In genomic region chr15:36210426-36210825, GRCh38 we compare ENCODE assay signal across 15 cellular contexts.
DNase-seq lines count a peak whose midpoint lies in the region; ATAC-seq and TF ChIP-seq lines count a peak whose summit lies in the region.
"Had no signal": no experiment of that assay in that cellular context is flagged by ENCODE, and none has a peak within 500 bp of the region (broad histone marks: within the 10 kb centered on the region; RNA-seq: fewer than 3 reads in every experiment).

No MANE protein-coding gene starts in this region.

- no peak overlapping the region for H3K4me2 ChIP-seq in trophoblast cell (ENCODE audit: low read length)

- no peak overlapping the region for H4K8ac ChIP-seq in trophoblast cell (ENCODE audit: low read depth, low read length)

- no peaks in the 10 kb centered on the region for H3K79me1 ChIP-seq in trophoblast cell (ENCODE audit: low read length)

- no peak overlapping the region for H3K23ac ChIP-seq in trophoblast cell (ENCODE audit: low read length)

- peak; percentile 10 for DNase-seq in Daoy (ENCODE audit: low read depth)
- peak; percentile 22 for DNase-seq in M059J (ENCODE audit: low read depth)
- DNase-seq in fibroblast of mammary gland (ENCODE audit: low read depth): peak; percentile 16
- DNase-seq in trophoblast cell: peak; percentile 23 to 61
- DNase-seq in HuH-7 (ENCODE audit: low spot score): no peak
- no peak for DNase-seq in GM10266 (ENCODE audit: extremely low spot score)
- DNase-seq: 8988T; ACHN; CD4-positive, CD25-positive, alpha-beta regulatory T cell; DMS 273 treated with DMSO at 0.1 percent for 48 hours; HCEC 1CT; KBM-7 had no signal

- H4K91ac ChIP-seq in trophoblast cell (ENCODE audit: low read depth, low read length): no peak overlapping the region

- H3K9ac ChIP-seq in trophoblast cell (ENCODE audit: low read length): no peak overlapping the region
- H3K9ac ChIP-seq: BLaER1 treated with 17β-estradiol and CSF1 and Interleukin-3, amounts not matched to agents 10 nM and 100 nM had no signal

- WGBS in trophoblast cell (ENCODE audit: extremely low coverage, insufficient coverage, insufficient read length): no CpG with 5 or more reads among the region's 2 CpGs

- no peak overlapping the region for H3K4ac ChIP-seq in trophoblast cell (ENCODE audit: low read depth, low read length)

- no peak overlapping the region for H3K18ac ChIP-seq in trophoblast cell (ENCODE audit: low read length)

- H3K79me2 ChIP-seq in trophoblast cell (ENCODE audit: control insufficient read depth, insufficient read depth, low read length, poor library complexity): no peaks in the 10 kb centered on the region

- H3K27ac ChIP-seq in trophoblast cell (ENCODE audit: low read depth, low read length): no peak overlapping the region
- H3K27ac ChIP-seq: BLaER1 treated with 17β-estradiol and CSF1 and Interleukin-3, amounts not matched to agents 10 nM and 100 nM; HL-60 had no signal

- TF ChIP-seq CTCF in fibroblast of mammary gland (conservative IDR thresholded peaks at IDR 0.05; ENCODE audit: control insufficient read depth, insufficient read depth, low read depth, low read length): no peak
- no peak for TF ChIP-seq CTCF in GM10266 (IDR thresholded peaks at IDR 0.05; ENCODE audit: control insufficient read depth, insufficient read depth, low read depth, missing control alignments)

- no peak overlapping the region for H2AK5ac ChIP-seq in trophoblast cell (ENCODE audit: low read length)

- H2AFZ ChIP-seq in trophoblast cell (ENCODE audit: insufficient read depth, low read length, poor library complexity): no peak overlapping the region

- H3K14ac ChIP-seq in trophoblast cell (ENCODE audit: low read length): no peak overlapping the region

- no peak for ATAC-seq in GM21367 (IDR thresholded peaks at IDR 0.05; ENCODE audit: unreplicated experiment)

- no peak overlapping the region for H2BK120ac ChIP-seq in trophoblast cell (ENCODE audit: insufficient read depth, low read length, poor library complexity)

- H3K36me3 ChIP-seq in trophoblast cell (ENCODE audit: control insufficient read depth in 1 of 2, insufficient read depth in 2 of 2, low read length in 2 of 2): no peaks in the 10 kb centered on the region
- H3K36me3 ChIP-seq: BLaER1 treated with 17β-estradiol and CSF1 and Interleukin-3, amounts not matched to agents 10 nM and 100 nM had no signal

- H2BK5ac ChIP-seq in trophoblast cell (ENCODE audit: low read depth, low read length, poor library complexity): no peak overlapping the region

- H2BK12ac ChIP-seq in trophoblast cell (ENCODE audit: low read length): no peak overlapping the region

- H3K4me1 ChIP-seq in trophoblast cell (ENCODE audit: control insufficient read depth in 1 of 2, insufficient read depth in 2 of 2, low read length in 2 of 2): no peaks in the 10 kb centered on the region

- H3K9me3 ChIP-seq in trophoblast cell (ENCODE audit: insufficient read depth, low read depth, low read length): no peaks in the 10 kb centered on the region
- H3K9me3 ChIP-seq: BLaER1 treated with 17β-estradiol and CSF1 and Interleukin-3, amounts not matched to agents 10 nM and 100 nM had no signal

- no peaks in the 10 kb centered on the region for H3K27me3 ChIP-seq in trophoblast cell (ENCODE audit: insufficient read depth, low read length)
- H3K27me3 ChIP-seq: BLaER1 treated with 17β-estradiol and CSF1 and Interleukin-3, amounts not matched to agents 10 nM and 100 nM had no signal

- H3K4me3 ChIP-seq in fibroblast of mammary gland (ENCODE audit: control insufficient read depth, low read depth, low read length) (no peak overlapping the region), trophoblast cell (ENCODE audit: low read depth, low read length) (no peak overlapping the region)
- H3K4me3 ChIP-seq: BLaER1 treated with 17β-estradiol and CSF1 and Interleukin-3, amounts not matched to agents 10 nM and 100 nM had no signal

- no peak overlapping the region for H4K12ac ChIP-seq in trophoblast cell (ENCODE audit: low read depth, low read length)

Comparison
In these comparisons a context has a peak if more than half of its experiments do, and no peak if none do; other contexts are left out.
1. DNase-seq: peak in Daoy (single experiment), M059J (single experiment), fibroblast of mammary gland (single experiment) and trophoblast cell (2 of 2); none in HuH-7 (single experiment) and GM10266 (single experiment).